ENCODE assay signal across 10 cellular contexts in the genomic region with DNA sequence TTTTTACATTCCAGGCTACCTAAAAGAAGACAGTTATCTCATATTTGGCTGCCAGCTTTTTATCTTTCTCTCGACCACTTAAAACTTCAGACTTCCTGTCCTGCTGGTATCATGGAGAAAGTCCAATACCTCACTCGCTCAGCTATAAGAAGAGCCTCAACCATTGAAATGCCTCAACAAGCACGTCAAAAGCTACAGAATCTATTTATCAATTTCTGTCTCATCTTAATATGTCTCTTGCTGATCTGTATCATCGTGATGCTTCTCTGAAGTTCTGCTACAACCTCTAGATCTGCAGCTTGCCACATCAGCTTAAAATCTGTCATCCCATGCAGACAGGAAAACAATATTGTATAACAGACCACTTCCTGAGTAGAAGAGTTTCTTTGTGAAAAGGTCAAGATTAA.
A peak's percentile ranks its signal among the peaks of the same experiment; 100 is the strongest.
DNase-seq lines count a peak whose midpoint lies in the region; ATAC-seq and TF ChIP-seq lines count a peak whose summit lies in the region.
"Had no signal": no experiment of that assay in that cellular context is flagged by ENCODE, and none has a peak within 500 bp of the region (broad histone marks: within the 10 kb centered on the region; RNA-seq: fewer than 3 reads in every experiment).

No MANE protein-coding gene starts in this region.

- H3K4me3 ChIP-seq in AG10803 (ENCODE audit: low read length): no peak overlapping the region

- TF ChIP-seq CTCF in AG10803 (conservative IDR thresholded peaks at IDR 0.05; ENCODE audit: low read length): no peak

- DNase-seq in AG10803 (ENCODE audit: low read depth): peak; percentile 44
- peak; percentile 75 for DNase-seq in central memory CD4-positive, alpha-beta T cell
- no peak for DNase-seq in COLO829 (ENCODE audit: low spot score)
- no peak for DNase-seq in anterior cingulate cortex (lab: John Stamatoyannopoulos, UW)
- no peak for DNase-seq in CD1c-positive myeloid dendritic cell (ENCODE audit: extremely low spot score)
- DNase-seq: amniotic stem cell, OCI-M1 had no signal

- ATAC-seq in GM19351 (IDR thresholded peaks at IDR 0.05; ENCODE audit: unreplicated experiment) (peak; percentile 67), HG03460 (IDR thresholded peaks at IDR 0.05; ENCODE audit: unreplicated experiment) (peak; percentile 71), HG03439 (IDR thresholded peaks at IDR 0.05; ENCODE audit: unreplicated experiment) (no peak)

Comparison
In these comparisons a context has a peak if more than half of its experiments do, and no peak if none do; other contexts are left out.
1. DNase-seq: peak in AG10803 (single experiment) and central memory CD4-positive, alpha-beta T cell (single experiment); none in COLO829 (single experiment), anterior cingulate cortex (0 of 58) and CD1c-positive myeloid dendritic cell (single experiment).